ENCODE assay signal across 30 cellular contexts in genomic region chr3:112688085-112688769, GRCh38. TPM values are rescaled to one million over a fixed set of nuclear protein-coding genes. Genes with fewer than 3 reads are reported as not detected.
DNase-seq lines count a peak whose midpoint lies in the region; ATAC-seq, FAIRE-seq and TF ChIP-seq lines count a peak whose summit lies in the region.
"Had no signal": no experiment of that assay in that cellular context is flagged by ENCODE, and none has a peak within 500 bp of the region (broad histone marks: within the 10 kb centered on the region; RNA-seq: fewer than 3 reads in every experiment).

No MANE protein-coding gene starts in this region.

- TF ChIP-seq CTCF in HEK293 (tag by site-specific recombination; IDR thresholded peaks at IDR 0.05) (no peak), bronchial epithelial cell (IDR thresholded peaks at IDR 0.05; ENCODE audit: insufficient read depth, low read length, severe bottlenecking) (no peak)

- ATAC-seq in HG02852 (IDR thresholded peaks at IDR 0.05; ENCODE audit: unreplicated experiment) = no peak
- ATAC-seq in activated CD8-positive, alpha-beta T cell treated with anti-CD3 and anti-CD28 coated beads, Interleukin-2, amount 10 ng/mL, durations not matched to agents 7 days and 5 days = no peak
- ATAC-seq: activated CD8-positive, alpha-beta T cell treated with anti-CD3 and anti-CD28 coated beads for 36 hours; stimulated activated memory B cell treated with anti-CD40 and anti-IgM and Interleukin-4, amounts not matched to agents 10 μg/mL and 1 μg/mL and 100 μg/mL, for 72 hours had no signal

- H3K36me3 ChIP-seq in ACC112 (ENCODE audit: insufficient read depth, low read length) = no peaks in the 10 kb centered on the region
- no peaks in the 10 kb centered on the region for H3K36me3 ChIP-seq in HEK293 (ENCODE audit: control insufficient read depth in 2 of 2, insufficient read depth in 1 of 2, low read length in 2 of 2)
- no peaks in the 10 kb centered on the region for H3K36me3 ChIP-seq in bronchial epithelial cell (ENCODE audit: control insufficient read depth, insufficient read depth, low read length)
- no peaks in the 10 kb centered on the region for H3K36me3 ChIP-seq in mesodermal cell (ENCODE audit: control insufficient read depth, insufficient read depth, low read length)
- H3K36me3 ChIP-seq: adrenal gland, Peyer's patch, spleen had no signal

- CTCF ChIA-PET in HEK293 (lab: Yijun Ruan, JAX) = interaction anchor here (1.0 kb wide), 1 partner anchor 46 kb away, joined by 3 read pairs; no protein-coding TSS in a partner anchor
- CTCF ChIA-PET in activated CD8-positive, alpha-beta T cell treated with anti-CD3 and anti-CD28 coated beads, Interleukin-2, amount 10 ng/mL, durations not matched to agents 7 days and 5 days (lab: Charles Lee) = interaction anchor here (1.2 to 3.3 kb wide), 4 partner anchors 15 to 47 kb away, joined by 3 to 9 read pairs (median 6); no protein-coding TSS in a partner anchor

- no peaks in the 10 kb centered on the region for H3K79me2 ChIP-seq in ACC112 (ENCODE audit: control insufficient read depth, insufficient read depth, low read length, unreplicated experiment)

- no peaks in the 10 kb centered on the region for H3K36me3 Mint-ChIP-seq in activated CD8-positive, alpha-beta T cell treated with anti-CD3 and anti-CD28 coated beads, Interleukin-2, amount 10 ng/mL, durations not matched to agents 7 days and 5 days (ENCODE audit: low read depth)
- H3K36me3 Mint-ChIP-seq: memory B cell; naive B cell; stimulated activated memory B cell treated with anti-CD40 and anti-IgM and Interleukin-4, amounts not matched to agents 10 μg/mL and 1 μg/mL and 100 μg/mL, for 72 hours had no signal

- WGBS in mesodermal cell (ENCODE audit: insufficient coverage in 2 of 2), 2 experiments = no CpG with 5 or more reads among the region's 2 CpGs

- H3K9me3 ChIP-seq in HEK293 (ENCODE audit: control insufficient read depth, insufficient read depth, low read depth, low read length) (no peaks in the 10 kb centered on the region), mesodermal cell (ENCODE audit: control insufficient read depth, low read length) (peaks cover 3% of the 10 kb centered on the region)
- H3K9me3 ChIP-seq: adrenal gland, Peyer's patch, spleen had no signal

- no peaks in the 10 kb centered on the region for H3K9me3 Mint-ChIP-seq in activated CD8-positive, alpha-beta T cell treated with anti-CD3 and anti-CD28 coated beads, Interleukin-2, amount 10 ng/mL, durations not matched to agents 7 days and 5 days (ENCODE audit: insufficient read depth)
- H3K9me3 Mint-ChIP-seq: activated CD8-positive, alpha-beta T cell treated with anti-CD3 and anti-CD28 coated beads for 36 hours; memory B cell; stimulated activated memory B cell treated with anti-CD40 and anti-IgM and Interleukin-4, amounts not matched to agents 10 μg/mL and 1 μg/mL and 100 μg/mL, for 72 hours had no signal

- no peak overlapping the region for H3K4me3 Mint-ChIP-seq in activated CD8-positive, alpha-beta T cell treated with anti-CD3 and anti-CD28 coated beads, Interleukin-2, amount 10 ng/mL, durations not matched to agents 7 days and 5 days
- H3K4me3 Mint-ChIP-seq: activated CD8-positive, alpha-beta T cell treated with anti-CD3 and anti-CD28 coated beads for 36 hours; memory B cell; naive B cell; stimulated activated memory B cell treated with anti-CD40 and anti-IgM and Interleukin-4, amounts not matched to agents 10 μg/mL and 1 μg/mL and 100 μg/mL, for 72 hours had no signal

- H3K4me1 ChIP-seq in ACC112 (ENCODE audit: control insufficient read depth, insufficient read depth, low read length, unreplicated experiment) (peaks cover 65% of the 10 kb centered on the region), HEK293 (ENCODE audit: control insufficient read depth, insufficient read depth, low read length) (no peaks in the 10 kb centered on the region), mesodermal cell (ENCODE audit: control insufficient read depth, insufficient read depth, low read length, poor library complexity, severe bottlenecking) (peaks cover 33% of the 10 kb centered on the region)
- H3K4me1 ChIP-seq: adrenal gland, Peyer's patch had no signal

- DNase-seq in bronchial epithelial cell (ENCODE audit: low read depth) (peak; percentile 27), GM12892 (ENCODE audit: insufficient read length) (no peak), AG08395 (ENCODE audit: low spot score) (no peak)
- DNase-seq in activated CD8-positive, alpha-beta T cell treated with anti-CD3 and anti-CD28 coated beads, Interleukin-2, amount 10 ng/mL, durations not matched to agents 7 days and 5 days = no peak
- DNase-seq: activated CD4-positive, alpha-beta T cell treated with anti-CD3 and anti-CD28 coated beads for 1 hour; activated CD8-positive, alpha-beta T cell treated with anti-CD3 and anti-CD28 coated beads for 36 hours; activated gamma-delta T cell treated with Interleukin-2 at 50 U/mL for 16 hours; activated T-cell treated with anti-CD3 and anti-CD28 coated beads, Interleukin-2, amount 50 U/mL, for 1 hour; adrenal gland; glutamatergic neuron; GOT3; Kasumi-1; naive B cell; NCI-H1694 treated with DMSO at 0.1 percent for 48 hours; NCI-H2171; NCI-H524 treated with DMSO at 0.1 percent for 48 hours; occipital lobe; Peyer's patch; retina; spleen; stimulated activated CD4-positive, alpha-beta T cell treated with anti-CD3 and anti-CD28 coated beads, Interleukin-2, amount 100 ng/mL, for 48 hours; T-helper 1 cell had no signal

- TF ChIP-seq POLR2A in GM12892 (IDR thresholded peaks at IDR 0.05; ENCODE audit: low read depth, low read length) = no peak

- FAIRE-seq in bronchial epithelial cell (lab: Jason Lieb, UNC) (no peak), GM12892 (lab: Jason Lieb, UNC) (no peak)
- FAIRE-seq: urothelium cell line had no signal

- H3K27ac ChIP-seq in ACC112 (ENCODE audit: low read depth, low read length) (no peak overlapping the region), HEK293 (ENCODE audit: extremely low read depth, low read depth, low read length) (no peak overlapping the region), mesodermal cell (ENCODE audit: low read depth, low read length, severe bottlenecking) (peak overlapping the region; percentile 49)
- H3K27ac ChIP-seq: adrenal gland, coronary artery, Peyer's patch, spleen had no signal

- peaks cover 14% of the 10 kb centered on the region for H3K4me1 Mint-ChIP-seq in activated CD8-positive, alpha-beta T cell treated with anti-CD3 and anti-CD28 coated beads, Interleukin-2, amount 10 ng/mL, durations not matched to agents 7 days and 5 days (ENCODE audit: low read depth)

- POLR2A ChIA-PET in HEK293 (lab: Yijun Ruan, JAX) = interaction anchor here (1.0 kb wide), 1 partner anchor 37 kb away, joined by 4 read pairs; no protein-coding TSS in a partner anchor
- POLR2A ChIA-PET in activated CD8-positive, alpha-beta T cell treated with anti-CD3 and anti-CD28 coated beads, Interleukin-2, amount 10 ng/mL, durations not matched to agents 7 days and 5 days (lab: Charles Lee) = no interaction called here

- H3K27ac Mint-ChIP-seq in activated CD8-positive, alpha-beta T cell treated with anti-CD3 and anti-CD28 coated beads, Interleukin-2, amount 10 ng/mL, durations not matched to agents 7 days and 5 days = no peak overlapping the region
- H3K27ac Mint-ChIP-seq: activated CD8-positive, alpha-beta T cell treated with anti-CD3 and anti-CD28 coated beads for 36 hours; memory B cell; stimulated activated memory B cell treated with anti-CD40 and anti-IgM and Interleukin-4, amounts not matched to agents 10 μg/mL and 1 μg/mL and 100 μg/mL, for 72 hours had no signal

- no peaks in the 10 kb centered on the region for H3K27me3 ChIP-seq in ACC112 (ENCODE audit: insufficient read depth, low read length)
- H3K27me3 ChIP-seq in bronchial epithelial cell (ENCODE audit: control insufficient read depth, insufficient read depth, low read length) = no peaks in the 10 kb centered on the region
- H3K27me3 ChIP-seq: adrenal gland, Peyer's patch, spleen had no signal

- H3K4me3 ChIP-seq in ACC112 (ENCODE audit: low read depth, low read length) (no peak overlapping the region), HEK293 (ENCODE audit: low read depth, low read length) (no peak overlapping the region), bronchial epithelial cell (ENCODE audit: low read depth, low read length) (no peak overlapping the region), mesodermal cell (ENCODE audit: extremely low read depth, insufficient read depth, low read length, poor library complexity, severe bottlenecking) (no peak overlapping the region)
- H3K4me3 ChIP-seq: adrenal gland, coronary artery, Peyer's patch, spleen had no signal

- peak overlapping the region; percentile 18 for H2AFZ ChIP-seq in ACC112 (ENCODE audit: low read length, unreplicated experiment)

- peaks cover 19% of the 10 kb centered on the region for H3K27me3 Mint-ChIP-seq in activated CD8-positive, alpha-beta T cell treated with anti-CD3 and anti-CD28 coated beads, Interleukin-2, amount 10 ng/mL, durations not matched to agents 7 days and 5 days (ENCODE audit: low read depth)
- H3K27me3 Mint-ChIP-seq: stimulated activated memory B cell treated with anti-CD40 and anti-IgM and Interleukin-4, amounts not matched to agents 10 μg/mL and 1 μg/mL and 100 μg/mL, for 72 hours had no signal

TF ChIP-seq in HEK293, 187 proteins besides CTCF, POLR2A, EP300 and RAD21 (continues in another document):
- no peak for TF ChIP-seq ZNF280C (tag by site-specific recombination; IDR thresholded peaks at IDR 0.05)
- no peak for TF ChIP-seq ZNF701 (tag by site-specific recombination; IDR thresholded peaks at IDR 0.05)
- peak; percentile 87 for TF ChIP-seq OSR2 (tag by site-specific recombination; IDR thresholded peaks at IDR 0.05)
- no peak for TF ChIP-seq ZNF302 (tag by site-specific recombination; IDR thresholded peaks at IDR 0.05; ENCODE audit: low read depth)

RNA-seq across cellular contexts. Expression of gene CCDC80, which starts 47.3 kb away (rescaled TPM):
- 7.0 and 8.2 TPM in 2 replicates for total RNA-seq in bronchial epithelial cell
- 240 TPM for polyA plus RNA-seq in mesodermal cell (2013, experiment 1 of 2)
- 244 TPM for polyA plus RNA-seq in mesodermal cell (2013, experiment 2 of 2)
- polyA plus RNA-seq in GM12892 (2012; ENCODE audit: missing spikeins) = 0.17 TPM
- not detected for total RNA-seq in activated CD8-positive, alpha-beta T cell treated with anti-CD3 and anti-CD28 coated beads, Interleukin-2, amount 10 ng/mL, durations not matched to agents 7 days and 5 days
- total RNA-seq: activated CD8-positive, alpha-beta T cell treated with anti-CD3 and anti-CD28 coated beads for 36 hours had no signal
